1 cellular context compared by ENCODE assay signal in genomic region chr3:52533623-52534280, GRCh38.
TF ChIP-seq lines count a peak whose summit lies in the region.

Gene NT5DC2, minus strand, starts transcription at chr3:52533857. Its CDS starts 120 bp downstream, at chr3:52533737.

TF ChIP-seq in HepG2, 621 proteins besides CTCF, POLR2A, EP300 and RAD21 (continued from another document and continues in another):
- 0 out of 2 replicates have a peak, but pooled peaks have one; percentile 27 for TF ChIP-seq HIC2 (CRISPR knock-in tag; IDR thresholded peaks at IDR 0.05; ENCODE audit: low read depth)
- TF ChIP-seq AGO1 (IDR thresholded peaks at IDR 0.05; ENCODE audit: low read depth, low read length, poor library complexity, severe bottlenecking) = no peak
- TF ChIP-seq MAZ (IDR thresholded peaks at IDR 0.05; ENCODE audit: borderline replicate concordance, low read depth, low read length) = peak; percentile 96
- TF ChIP-seq MAZ (CRISPR knock-in tag; IDR thresholded peaks at IDR 0.05; ENCODE audit: low read depth) = peak; percentile 70
- TF ChIP-seq ASH2L (IDR thresholded peaks at IDR 0.05; ENCODE audit: insufficient read length, low read depth, low read length) = no peak
- TF ChIP-seq ZNF143 (CRISPR knock-in tag; IDR thresholded peaks at IDR 0.05) = no peak
- no peak; the same call in 1 of the 2 replicates for TF ChIP-seq ZNF788 (CRISPR knock-in tag; IDR thresholded peaks at IDR 0.05; ENCODE audit: borderline replicate concordance)
- no peak for TF ChIP-seq ZBTB7B (CRISPR knock-in tag; IDR thresholded peaks at IDR 0.05)
- no peak for TF ChIP-seq ZNF34 (CRISPR knock-in tag; IDR thresholded peaks at IDR 0.05; ENCODE audit: borderline replicate concordance)
- no peak for TF ChIP-seq ZNF749 (CRISPR knock-in tag; IDR thresholded peaks at IDR 0.05; ENCODE audit: borderline replicate concordance)
- TF ChIP-seq GZF1 (CRISPR knock-in tag; IDR thresholded peaks at IDR 0.05) = no peak
- no peak for TF ChIP-seq ZNF484 (CRISPR knock-in tag; IDR thresholded peaks at IDR 0.05; ENCODE audit: borderline replicate concordance, low read depth)
- no peak for TF ChIP-seq ZNF280B (CRISPR knock-in tag; IDR thresholded peaks at IDR 0.05; ENCODE audit: borderline replicate concordance)
- no peak for TF ChIP-seq ELF3 (CRISPR knock-in tag; IDR thresholded peaks at IDR 0.05)
- TF ChIP-seq HNRNPLL (IDR thresholded peaks at IDR 0.05; ENCODE audit: low read depth, low read length, poor library complexity, severe bottlenecking) = no peak
- no peak for TF ChIP-seq ZNF383 (CRISPR knock-in tag; IDR thresholded peaks at IDR 0.05; ENCODE audit: borderline replicate concordance)
- no peak for TF ChIP-seq MTF1 (CRISPR knock-in tag; IDR thresholded peaks at IDR 0.05)
- no peak for TF ChIP-seq TARDBP (CRISPR knock-in tag; IDR thresholded peaks at IDR 0.05)
- 0 out of 2 replicates have a peak, but pooled peaks have one; percentile 22 for TF ChIP-seq FOXC1 (CRISPR knock-in tag; IDR thresholded peaks at IDR 0.05; ENCODE audit: borderline replicate concordance)
- peak; percentile 64; the same call in 1 of the 2 replicates for TF ChIP-seq ZNF234 (CRISPR knock-in tag; conservative IDR thresholded peaks at IDR 0.05)
- peak; percentile 56; the same call in 1 of the 2 replicates for TF ChIP-seq HNF4G (IDR thresholded peaks at IDR 0.05; ENCODE audit: borderline replicate concordance, low read depth, low read length)
- TF ChIP-seq HNF4G (CRISPR knock-in tag; IDR thresholded peaks at IDR 0.05; ENCODE audit: borderline replicate concordance, low read depth) = no peak
- TF ChIP-seq SP1 (IDR thresholded peaks at IDR 0.05) = no peak
- TF ChIP-seq SP1 (CRISPR knock-in tag; IDR thresholded peaks at IDR 0.05) = peak; percentile 59; the same call in 1 of the 2 replicates
- TF ChIP-seq ZNF878 (CRISPR knock-in tag; IDR thresholded peaks at IDR 0.05) = peak; percentile 39; the same call in 1 of the 2 replicates
- TF ChIP-seq SRY (CRISPR knock-in tag; IDR thresholded peaks at IDR 0.05) = no peak
- TF ChIP-seq ZNF780A (CRISPR knock-in tag; IDR thresholded peaks at IDR 0.05) = no peak
- TF ChIP-seq RBAK (CRISPR knock-in tag; IDR thresholded peaks at IDR 0.05) = no peak
- TF ChIP-seq SCMH1 (CRISPR knock-in tag; IDR thresholded peaks at IDR 0.05; ENCODE audit: borderline replicate concordance) = no peak
- TF ChIP-seq RARA (CRISPR knock-in tag; IDR thresholded peaks at IDR 0.05) = no peak
- TF ChIP-seq ZNF414 (CRISPR knock-in tag; IDR thresholded peaks at IDR 0.05) = no peak
- no peak for TF ChIP-seq GATAD1 (CRISPR knock-in tag; IDR thresholded peaks at IDR 0.05)
- TF ChIP-seq NFIC (IDR thresholded peaks at IDR 0.05; ENCODE audit: low read length) = no peak
- 0 out of 2 replicates have a peak, but pooled peaks have one; percentile 22 for TF ChIP-seq THAP7 (CRISPR knock-in tag; IDR thresholded peaks at IDR 0.05)
- TF ChIP-seq ZNF740 (CRISPR knock-in tag; IDR thresholded peaks at IDR 0.05) = no peak
- TF ChIP-seq TAF1 (CRISPR knock-in tag; IDR thresholded peaks at IDR 0.05) = no peak
- no peak for TF ChIP-seq CEBPG (CRISPR knock-in tag; IDR thresholded peaks at IDR 0.05)
- TF ChIP-seq HMGXB4 (CRISPR knock-in tag; IDR thresholded peaks at IDR 0.05; ENCODE audit: borderline replicate concordance in 1 of 2, low read depth in 1 of 2) = no peak
- no peak for TF ChIP-seq ZNF687 (CRISPR knock-in tag; IDR thresholded peaks at IDR 0.05)
- TF ChIP-seq DNMT1 (CRISPR knock-in tag; IDR thresholded peaks at IDR 0.05) = no peak
- TF ChIP-seq ZNF713 (CRISPR knock-in tag; IDR thresholded peaks at IDR 0.05) = no peak
- TF ChIP-seq ATF7-NPFF (CRISPR knock-in tag; IDR thresholded peaks at IDR 0.05; ENCODE audit: low read depth) = no peak; the same call in 1 of the 2 replicates
- peak; percentile 7 for TF ChIP-seq TEAD3 (CRISPR knock-in tag; optimal IDR thresholded peaks at IDR 0.05; ENCODE audit: borderline replicate concordance)
- no peak for TF ChIP-seq ZNF17 (CRISPR knock-in tag; IDR thresholded peaks at IDR 0.05)
- no peak for TF ChIP-seq ZNF256 (CRISPR knock-in tag; conservative IDR thresholded peaks at IDR 0.05)
- no peak for TF ChIP-seq ZBTB34 (CRISPR knock-in tag; IDR thresholded peaks at IDR 0.05)
- TF ChIP-seq ZFP91 (CRISPR knock-in tag; IDR thresholded peaks at IDR 0.05; ENCODE audit: borderline replicate concordance) = no peak
- TF ChIP-seq MTF2 (CRISPR knock-in tag; IDR thresholded peaks at IDR 0.05; ENCODE audit: borderline replicate concordance) = no peak
- TF ChIP-seq MEIS2 (CRISPR knock-in tag; IDR thresholded peaks at IDR 0.05) = no peak
- no peak for TF ChIP-seq ZNF329 (CRISPR knock-in tag; IDR thresholded peaks at IDR 0.05; ENCODE audit: low read depth)
- peak; percentile 69; the same call in 1 of the 2 replicates for TF ChIP-seq ZNF564 (CRISPR knock-in tag; IDR thresholded peaks at IDR 0.05)
- no peak for TF ChIP-seq AHR (CRISPR knock-in tag; IDR thresholded peaks at IDR 0.05)
- TF ChIP-seq XRCC5 (optimal IDR thresholded peaks at IDR 0.05; ENCODE audit: low read length) = peak; percentile 24
- no peak for TF ChIP-seq RXRA (CRISPR knock-in tag; IDR thresholded peaks at IDR 0.05)
- no peak for TF ChIP-seq ZNF615 (CRISPR knock-in tag; IDR thresholded peaks at IDR 0.05; ENCODE audit: borderline replicate concordance)
- TF ChIP-seq FOXK1 (CRISPR knock-in tag; IDR thresholded peaks at IDR 0.05; ENCODE audit: borderline replicate concordance, low read depth) = no peak
- TF ChIP-seq PTBP1 (IDR thresholded peaks at IDR 0.05; ENCODE audit: low read depth, low read length, poor library complexity, severe bottlenecking) = no peak
- no peak for TF ChIP-seq MIER2 (CRISPR knock-in tag; IDR thresholded peaks at IDR 0.05)
- TF ChIP-seq KMT2A (CRISPR knock-in tag; IDR thresholded peaks at IDR 0.05) = no peak
